21 cellular contexts compared by ENCODE assay signal in genomic region chrX:96682516-96682915, GRCh38. TPM values are rescaled to one million over a fixed set of nuclear protein-coding genes. Genes with fewer than 3 reads are reported as not detected.
DNase-seq lines count a peak whose midpoint lies in the region; ATAC-seq and TF ChIP-seq lines count a peak whose summit lies in the region.
"Had no signal": no experiment of that assay in that cellular context is flagged by ENCODE, and none has a peak within 500 bp of the region (broad histone marks: within the 10 kb centered on the region; RNA-seq: fewer than 3 reads in every experiment).

No MANE protein-coding gene starts in this region.

- no peaks in the 10 kb centered on the region for H3K9me3 Mint-ChIP-seq in activated naive CD4-positive, alpha-beta T cell treated with anti-CD3 and anti-CD28 coated beads, Interleukin-2, amount 50 U/mL, for 24 hours
- no peaks in the 10 kb centered on the region for H3K9me3 Mint-ChIP-seq in T-helper 2 cell treated with Interferon-gamma antibody and Interleukin-4, amounts not matched to agents 5 μg/mL and 100 μg/mL, for 36 hours
- no peaks in the 10 kb centered on the region for H3K9me3 Mint-ChIP-seq in naive thymus-derived CD8-positive, alpha-beta T cell
- H3K9me3 Mint-ChIP-seq in Caco-2 (ENCODE audit: unreplicated experiment) = no peaks in the 10 kb centered on the region
- H3K9me3 Mint-ChIP-seq: IgD-negative memory B cell had no signal

- H3K27me3 ChIP-seq in DND-41 (ENCODE audit: insufficient read depth, low read length, poor library complexity) = no peaks in the 10 kb centered on the region
- no peaks in the 10 kb centered on the region for H3K27me3 ChIP-seq in Caco-2 (replicated peaks; ENCODE audit: control insufficient read depth, insufficient read depth, low read length)

- intact Hi-C loops in Caco-2 (cut with micrococcal nuclease; ENCODE audit: unreplicated experiment) = loop anchor here (10.0 kb wide), 1 partner anchor 138 kb away; no protein-coding TSS in a partner anchor

- H4K20me1 ChIP-seq in DND-41 (ENCODE audit: insufficient read depth, low read length) = no peaks in the 10 kb centered on the region

- DNase-seq in activated naive CD4-positive, alpha-beta T cell (lab: John Stamatoyannopoulos, UW) = no peak
- DNase-seq in DND-41 = peak; percentile 6
- no peak for DNase-seq in T-helper 2 cell treated with Interferon-gamma antibody and Interleukin-4, amounts not matched to agents 5 μg/mL and 100 μg/mL, for 36 hours (ENCODE audit: low spot score)
- DNase-seq in naive thymus-derived CD8-positive, alpha-beta T cell = peak in 5 of 10 donors; percentile 6 to 47 (median 13)
- DNase-seq in SIG-M5 (lab: John Stamatoyannopoulos, UW) = no peak
- no peak for DNase-seq in Caco-2
- DNase-seq: ACHN, AML-193, GDM1, NCI-H187 treated with DMSO at 0.1 percent for 48 hours, NCI-H2171, NCI-H446, NCI-H748 treated with DMSO at 0.1 percent for 48 hours, OCI-M1, SHP77 treated with DMSO at 0.1 percent for 48 hours had no signal

- no peak overlapping the region for H3K4me3 ChIP-seq in DND-41 (ENCODE audit: low read depth in 1 of 2, low read length in 2 of 2)
- H3K4me3 ChIP-seq in Caco-2 (ENCODE audit: low read depth, low read length) = no peak overlapping the region
- H3K4me3 ChIP-seq: GM12878, HAP-1 had no signal

- H3K36me3 ChIP-seq in DND-41 (ENCODE audit: insufficient read depth, low read length) (no peaks in the 10 kb centered on the region), Caco-2 (ENCODE audit: control insufficient read depth, insufficient read depth, low read length) (no peaks in the 10 kb centered on the region)
- H3K36me3 ChIP-seq: HAP-1 had no signal

- peaks cover 25% of the 10 kb centered on the region for H3K79me2 ChIP-seq in DND-41 (ENCODE audit: insufficient read depth, low read length)

- no peaks in the 10 kb centered on the region for H3K27me3 Mint-ChIP-seq in activated naive CD4-positive, alpha-beta T cell treated with anti-CD3 and anti-CD28 coated beads, Interleukin-2, amount 50 U/mL, for 24 hours
- H3K27me3 Mint-ChIP-seq in T-helper 2 cell treated with Interferon-gamma antibody and Interleukin-4, amounts not matched to agents 5 μg/mL and 100 μg/mL, for 36 hours (ENCODE audit: low read depth) = no peaks in the 10 kb centered on the region
- H3K27me3 Mint-ChIP-seq in naive thymus-derived CD8-positive, alpha-beta T cell = no peaks in the 10 kb centered on the region
- no peaks in the 10 kb centered on the region for H3K27me3 Mint-ChIP-seq in Caco-2 (ENCODE audit: insufficient read depth, unreplicated experiment)
- H3K27me3 Mint-ChIP-seq: IgD-negative memory B cell had no signal

- H3K4me2 ChIP-seq in DND-41 (ENCODE audit: insufficient read depth, low read length) = no peak overlapping the region

- H2AFZ ChIP-seq in DND-41 (ENCODE audit: low read depth, low read length) = no peak overlapping the region

- no TSS peak for BruUV-seq in Caco-2 (replicated peaks; lab: Mats Ljungman, UMichigan)

- H3K9ac ChIP-seq in DND-41 (ENCODE audit: low read depth, low read length) = no peak overlapping the region

- ATAC-seq in DND-41 (ENCODE audit: insufficient read depth, low read depth) (0 out of 3 replicates have a peak, but pooled peaks have one; percentile 2), HG03025 (IDR thresholded peaks at IDR 0.05; ENCODE audit: low FRiP score, unreplicated experiment) (no peak)
- peak; percentile 49 to 72 for ATAC-seq in naive thymus-derived CD8-positive, alpha-beta T cell
- ATAC-seq: GM12878 had no signal

- peak overlapping the region; percentile 61 for H3K4me3 Mint-ChIP-seq in activated naive CD4-positive, alpha-beta T cell treated with anti-CD3 and anti-CD28 coated beads, Interleukin-2, amount 50 U/mL, for 24 hours
- peak overlapping the region; percentile 10 for H3K4me3 Mint-ChIP-seq in T-helper 2 cell treated with Interferon-gamma antibody and Interleukin-4, amounts not matched to agents 5 μg/mL and 100 μg/mL, for 36 hours
- peak overlapping the region in 8 of 10 donors; percentile 27 to 70 (median 54) for H3K4me3 Mint-ChIP-seq in naive thymus-derived CD8-positive, alpha-beta T cell
- no peak overlapping the region for H3K4me3 Mint-ChIP-seq in Caco-2 (ENCODE audit: unreplicated experiment)

- peaks cover 32% of the 10 kb centered on the region for H3K4me1 Mint-ChIP-seq in activated naive CD4-positive, alpha-beta T cell treated with anti-CD3 and anti-CD28 coated beads, Interleukin-2, amount 50 U/mL, for 24 hours
- H3K4me1 Mint-ChIP-seq in T-helper 2 cell treated with Interferon-gamma antibody and Interleukin-4, amounts not matched to agents 5 μg/mL and 100 μg/mL, for 36 hours (ENCODE audit: low read depth) = peaks cover 16% of the 10 kb centered on the region
- H3K4me1 Mint-ChIP-seq in naive thymus-derived CD8-positive, alpha-beta T cell = peaks cover 12 to 33% (median 21%) of the 10 kb centered on the region in 4 donors
- no peaks in the 10 kb centered on the region for H3K4me1 Mint-ChIP-seq in Caco-2 (ENCODE audit: low read depth, unreplicated experiment)

- H3K9me3 ChIP-seq in DND-41 (ENCODE audit: insufficient read depth, low read length, severe bottlenecking) = no peaks in the 10 kb centered on the region
- no peaks in the 10 kb centered on the region for H3K9me3 ChIP-seq in Caco-2
- H3K9me3 ChIP-seq: HAP-1 had no signal

- peaks cover 24% of the 10 kb centered on the region for H3K4me1 ChIP-seq in DND-41 (ENCODE audit: insufficient read depth, low read length)
- H3K4me1 ChIP-seq in Caco-2 = no peaks in the 10 kb centered on the region

- TF ChIP-seq CTCF in DND-41 (IDR thresholded peaks at IDR 0.05; ENCODE audit: borderline replicate concordance, extremely low read depth, low read length, poor library complexity, severe bottlenecking) = no peak
- TF ChIP-seq CTCF in Caco-2 (IDR thresholded peaks at IDR 0.05; ENCODE audit: insufficient read depth in 1 of 2, low read depth in 1 of 2, low read length in 1 of 2, severe bottlenecking in 1 of 2, unreplicated experiment in 1 of 2) = no peak

- CTCF ChIA-PET in Caco-2 (lab: Charles Lee) = no interaction called here

- H3K36me3 Mint-ChIP-seq in activated naive CD4-positive, alpha-beta T cell treated with anti-CD3 and anti-CD28 coated beads, Interleukin-2, amount 50 U/mL, for 24 hours = no peaks in the 10 kb centered on the region
- H3K36me3 Mint-ChIP-seq in T-helper 2 cell treated with Interferon-gamma antibody and Interleukin-4, amounts not matched to agents 5 μg/mL and 100 μg/mL, for 36 hours (ENCODE audit: low read depth) = no peaks in the 10 kb centered on the region
- no peaks in the 10 kb centered on the region for H3K36me3 Mint-ChIP-seq in naive thymus-derived CD8-positive, alpha-beta T cell
- H3K36me3 Mint-ChIP-seq in Caco-2 (ENCODE audit: insufficient read depth, unreplicated experiment) = no peaks in the 10 kb centered on the region

- no peak overlapping the region for H3K27ac Mint-ChIP-seq in activated naive CD4-positive, alpha-beta T cell treated with anti-CD3 and anti-CD28 coated beads, Interleukin-2, amount 50 U/mL, for 24 hours
- no peak overlapping the region for H3K27ac Mint-ChIP-seq in T-helper 2 cell treated with Interferon-gamma antibody and Interleukin-4, amounts not matched to agents 5 μg/mL and 100 μg/mL, for 36 hours
- peak overlapping the region in 7 of 10 donors; percentile 15 to 78 (median 65) for H3K27ac Mint-ChIP-seq in naive thymus-derived CD8-positive, alpha-beta T cell
- no peak overlapping the region for H3K27ac Mint-ChIP-seq in Caco-2 (ENCODE audit: unreplicated experiment)

- POLR2A ChIA-PET in naive thymus-derived CD8-positive, alpha-beta T cell (lab: Charles Lee) = no interaction called here
- POLR2A ChIA-PET in Caco-2 (lab: Charles Lee) = no interaction called here

- no peak overlapping the region for H3K27ac ChIP-seq in DND-41 (ENCODE audit: low read length)
- H3K27ac ChIP-seq: HL-60 had no signal

RNA-seq across cellular contexts. Expression of gene DIAPH2, which starts 2.1 kb away (rescaled TPM):
- 1 to 10 TPM; 6.1 TPM for total RNA-seq in naive thymus-derived CD8-positive, alpha-beta T cell
- polyA plus RNA-seq in naive thymus-derived CD8-positive, alpha-beta T cell = 1 to 10 TPM; 4.2 to 5.9 (median 5.5) TPM
- total RNA-seq in Caco-2 (2022) = 16.1 and 18.2 TPM in 2 replicates

Comparison
In these comparisons a context has a peak if more than half of its experiments do, and no peak if none do; other contexts are left out.
1. H3K27ac Mint-ChIP-seq: peak in naive thymus-derived CD8-positive, alpha-beta T cell (7 of 10); none in activated naive CD4-positive, alpha-beta T cell treated with anti-CD3 and anti-CD28 coated beads, Interleukin-2, amount 50 U/mL, for 24 hours (single experiment), T-helper 2 cell treated with Interferon-gamma antibody and Interleukin-4, amounts not matched to agents 5 μg/mL and 100 μg/mL, for 36 hours (single experiment) and Caco-2 (single experiment).